Comparison of ENCODE assay signal across 14 cellular contexts in genomic region chr3:120442975-120443517, GRCh38. TPM values are rescaled to one million over a fixed set of nuclear protein-coding genes. Genes with fewer than 3 reads are reported as not detected.
DNase-seq lines count a peak whose midpoint lies in the region; ATAC-seq and TF ChIP-seq lines count a peak whose summit lies in the region.
"Had no signal": no experiment of that assay in that cellular context is flagged by ENCODE, and none has a peak within 500 bp of the region (broad histone marks: within the 10 kb centered on the region; RNA-seq: fewer than 3 reads in every experiment).

No MANE protein-coding gene starts in this region.

- H2BK5ac ChIP-seq in trophoblast cell (ENCODE audit: low read depth, low read length, poor library complexity): no peak overlapping the region

- no peak overlapping the region for H3K27ac ChIP-seq in RWPE2 (ENCODE audit: poor library complexity, severe bottlenecking)
- H3K27ac ChIP-seq in trophoblast cell (ENCODE audit: low read depth, low read length): no peak overlapping the region

- H3K18ac ChIP-seq in trophoblast cell (ENCODE audit: low read length): no peak overlapping the region

- H3K4me1 ChIP-seq in RWPE2 (ENCODE audit: insufficient read depth, poor library complexity, severe bottlenecking): peaks cover under 1% of the 10 kb centered on the region
- peaks cover 25 to 35% of the 10 kb centered on the region in 2 experiments for H3K4me1 ChIP-seq in trophoblast cell (ENCODE audit: control insufficient read depth in 1 of 2, insufficient read depth in 2 of 2, low read length in 2 of 2)

- no peak overlapping the region for H4K8ac ChIP-seq in trophoblast cell (ENCODE audit: low read depth, low read length)

- H3K4ac ChIP-seq in trophoblast cell (ENCODE audit: low read depth, low read length): peak overlapping the region; percentile 67

- H3K4me3 ChIP-seq in RWPE2 (ENCODE audit: severe bottlenecking): no peak overlapping the region
- H3K4me3 ChIP-seq in epithelial cell of proximal tubule (ENCODE audit: low read depth, low read length): no peak overlapping the region
- no peak overlapping the region for H3K4me3 ChIP-seq in trophoblast cell (ENCODE audit: low read depth, low read length)
- H3K4me3 ChIP-seq: K562 had no signal

- H2AFZ ChIP-seq in trophoblast cell (ENCODE audit: insufficient read depth, low read length, poor library complexity): no peak overlapping the region

- H3K27ac Mint-ChIP-seq in Calu3 (ENCODE audit: unreplicated experiment): no peak overlapping the region
- no peak overlapping the region for H3K27ac Mint-ChIP-seq in activated CD4-positive, alpha-beta memory T cell treated with anti-CD3 and anti-CD28 coated beads for 36 hours
- H3K27ac Mint-ChIP-seq: dendritic cell treated with granulocyte-macrophage colony-stimulating factor and Interleukin-4, amounts not matched to agents 40 ng/mL and 50 ng/mL, for 4 days; T-helper 2 cell treated with Interferon-gamma antibody and Interleukin-4, amounts not matched to agents 5 μg/mL and 100 μg/mL, for 36 hours had no signal

- H2AK5ac ChIP-seq in trophoblast cell (ENCODE audit: low read length): no peak overlapping the region

- no peaks in the 10 kb centered on the region for H3K36me3 Mint-ChIP-seq in Calu3 (ENCODE audit: insufficient read depth, unreplicated experiment)
- no peaks in the 10 kb centered on the region for H3K36me3 Mint-ChIP-seq in activated CD4-positive, alpha-beta memory T cell treated with anti-CD3 and anti-CD28 coated beads for 36 hours

- H3K27me3 ChIP-seq in RWPE2 (ENCODE audit: insufficient read depth, poor library complexity, severe bottlenecking) (no peaks in the 10 kb centered on the region), trophoblast cell (ENCODE audit: insufficient read depth, low read length) (no peaks in the 10 kb centered on the region)

- H3K79me2 ChIP-seq in trophoblast cell (ENCODE audit: control insufficient read depth, insufficient read depth, low read length, poor library complexity): peaks cover 9% of the 10 kb centered on the region

- H3K14ac ChIP-seq in trophoblast cell (ENCODE audit: low read length): no peak overlapping the region

- no peaks in the 10 kb centered on the region for H3K4me1 Mint-ChIP-seq in Calu3 (ENCODE audit: low read depth, unreplicated experiment)
- no peaks in the 10 kb centered on the region for H3K4me1 Mint-ChIP-seq in activated CD4-positive, alpha-beta memory T cell treated with anti-CD3 and anti-CD28 coated beads for 36 hours (ENCODE audit: low read depth)

- no peak overlapping the region for H4K12ac ChIP-seq in trophoblast cell (ENCODE audit: low read depth, low read length)

- H3K79me1 ChIP-seq in trophoblast cell (ENCODE audit: low read length): peaks cover 11% of the 10 kb centered on the region

- no peak overlapping the region for H3K23ac ChIP-seq in trophoblast cell (ENCODE audit: low read length)

- no peak overlapping the region for H3K4me2 ChIP-seq in trophoblast cell (ENCODE audit: low read length)

- ATAC-seq in RWPE2 (ENCODE audit: low read depth): peak; percentile 22; the same call in 1 of the 3 replicates
- ATAC-seq: K562 had no signal

- TF ChIP-seq CTCF in Calu3 (IDR thresholded peaks at IDR 0.05; ENCODE audit: unreplicated experiment): peak; percentile 16
- TF ChIP-seq CTCF in RWPE2 (IDR thresholded peaks at IDR 0.05; ENCODE audit: poor library complexity, severe bottlenecking): peak; percentile 28
- peak; percentile 53 for TF ChIP-seq CTCF in epithelial cell of proximal tubule (conservative IDR thresholded peaks at IDR 0.05; ENCODE audit: low read depth, low read length)

- POLR2A ChIA-PET in activated CD4-positive, alpha-beta memory T cell treated with anti-CD3 and anti-CD28 coated beads for 36 hours (lab: Charles Lee): no interaction called here

- H3K9me3 Mint-ChIP-seq in Calu3 (ENCODE audit: low read depth, unreplicated experiment): no peaks in the 10 kb centered on the region
- no peaks in the 10 kb centered on the region for H3K9me3 Mint-ChIP-seq in activated CD4-positive, alpha-beta memory T cell treated with anti-CD3 and anti-CD28 coated beads for 36 hours
- H3K9me3 Mint-ChIP-seq: dendritic cell treated with granulocyte-macrophage colony-stimulating factor and Interleukin-4, amounts not matched to agents 40 ng/mL and 50 ng/mL, for 4 days; T-helper 2 cell treated with Interferon-gamma antibody and Interleukin-4, amounts not matched to agents 5 μg/mL and 100 μg/mL, for 36 hours had no signal

- no CpG with 5 or more reads among the region's 2 CpGs for WGBS in trophoblast cell (ENCODE audit: extremely low coverage, insufficient coverage, insufficient read length)

- intact Hi-C loops in Calu3 (cut with micrococcal nuclease; ENCODE audit: unreplicated experiment): loop anchor here (1.0 kb wide), 1 partner anchor 24 kb away; no protein-coding TSS in a partner anchor
- intact Hi-C loops in activated CD4-positive, alpha-beta memory T cell treated with anti-CD3 and anti-CD28 coated beads for 36 hours (cut with micrococcal nuclease): no loop called here

- H3K27me3 Mint-ChIP-seq in Calu3 (ENCODE audit: unreplicated experiment): no peaks in the 10 kb centered on the region
- H3K27me3 Mint-ChIP-seq in activated CD4-positive, alpha-beta memory T cell treated with anti-CD3 and anti-CD28 coated beads for 36 hours: peaks cover 13% of the 10 kb centered on the region

- H3K36me3 ChIP-seq in RWPE2 (ENCODE audit: low read depth) (peaks cover 20% of the 10 kb centered on the region), trophoblast cell (ENCODE audit: control insufficient read depth in 1 of 2, insufficient read depth in 2 of 2, low read length in 2 of 2) (peaks cover 14 to 28% of the 10 kb centered on the region in 2 experiments)

- H3K4me3 Mint-ChIP-seq in Calu3 (ENCODE audit: low read depth, unreplicated experiment): no peak overlapping the region
- H3K4me3 Mint-ChIP-seq in activated CD4-positive, alpha-beta memory T cell treated with anti-CD3 and anti-CD28 coated beads for 36 hours: no peak overlapping the region
- H3K4me3 Mint-ChIP-seq: dendritic cell treated with granulocyte-macrophage colony-stimulating factor and Interleukin-4, amounts not matched to agents 40 ng/mL and 50 ng/mL, for 4 days; T-helper 2 cell treated with Interferon-gamma antibody and Interleukin-4, amounts not matched to agents 5 μg/mL and 100 μg/mL, for 36 hours had no signal

- DNase-seq in Calu3: no peak
- DNase-seq in RWPE2 (ENCODE audit: low spot score): no peak
- DNase-seq in epithelial cell of proximal tubule (ENCODE audit: low read depth): no peak
- DNase-seq in trophoblast cell: peak in 1 of 2 donors; percentile 32
- DNase-seq in activated CD4-positive, alpha-beta memory T cell treated with anti-CD3 and anti-CD28 coated beads for 36 hours: no peak
- DNase-seq in GF-D8 (lab: John Stamatoyannopoulos, UW): no peak
- no peak for DNase-seq in HuH-7.5 (ENCODE audit: low spot score)
- DNase-seq in islet precursor cell: no peak
- DNase-seq: activated naive CD4-positive, alpha-beta T cell treated with anti-CD3 and anti-CD28 coated beads, Interleukin-2, amount 50 U/mL, for 16 hours; NCI-H187; posterior cingulate gyrus had no signal

- no peak overlapping the region for H2BK120ac ChIP-seq in trophoblast cell (ENCODE audit: insufficient read depth, low read length, poor library complexity)

- no peak overlapping the region for H3K9ac ChIP-seq in trophoblast cell (ENCODE audit: low read length)

- BruUV-seq in Calu3 (replicated peaks; lab: Mats Ljungman, UMichigan): no TSS peak

- no peak overlapping the region for H4K91ac ChIP-seq in trophoblast cell (ENCODE audit: low read depth, low read length)

- H3K9me3 ChIP-seq in RWPE2 (ENCODE audit: severe bottlenecking): no peaks in the 10 kb centered on the region
- no peaks in the 10 kb centered on the region for H3K9me3 ChIP-seq in trophoblast cell (ENCODE audit: insufficient read depth, low read depth, low read length)

- H2BK12ac ChIP-seq in trophoblast cell (ENCODE audit: low read length): no peak overlapping the region

- CTCF ChIA-PET in Calu3 (lab: Charles Lee): interaction anchor here (0.9 to 2.5 kb wide), 7 partner anchors 12 to 1038 kb away, joined by 3 to 13 read pairs (median 3); no protein-coding TSS in a partner anchor
- CTCF ChIA-PET in activated CD4-positive, alpha-beta memory T cell treated with anti-CD3 and anti-CD28 coated beads for 36 hours (lab: Charles Lee): interaction anchor here (1.8 to 2.3 kb wide), 2 partner anchors 26 to 116 kb away, joined by 9 to 10 read pairs; no protein-coding TSS in a partner anchor

RNA-seq across cellular contexts. Expression of gene FSTL1, which starts 7.7 kb away (rescaled TPM):
- total RNA-seq in Calu3 (2022) (10.0 and 18.5 TPM in 2 replicates), epithelial cell of proximal tubule (179 and 235 TPM in 2 replicates)
- 507 and 510 TPM in 2 replicates for polyA plus RNA-seq in trophoblast cell (2013)
- under 1 TPM; 0.12 to 0.40 TPM for total RNA-seq in activated CD4-positive, alpha-beta memory T cell treated with anti-CD3 and anti-CD28 coated beads for 36 hours
